ENCODE assay signal across 8 cellular contexts in genomic region chr13:41960700-41961697, GRCh38. TPM values are rescaled to one million over a fixed set of nuclear protein-coding genes. Genes with fewer than 3 reads are reported as not detected.
DNase-seq lines count a peak whose midpoint lies in the region; ATAC-seq and TF ChIP-seq lines count a peak whose summit lies in the region.

TSS of gene VWA8 (minus strand) at chr13:41961109. CDS start at chr13:41961015, 94 bp downstream.

- peak; percentile 86 for ATAC-seq in HG02588 (IDR thresholded peaks at IDR 0.05; ENCODE audit: unreplicated experiment)

- no peak for TF ChIP-seq POLR2A in vagina (IDR thresholded peaks at IDR 0.05)

- H3K27me3 ChIP-seq in ascending aorta (no peaks in the 10 kb centered on the region), rectal smooth muscle tissue (ENCODE audit: control insufficient read depth, insufficient read depth, low read length) (no peaks in the 10 kb centered on the region), vagina (no peaks in the 10 kb centered on the region)

- no peaks in the 10 kb centered on the region for H3K36me3 ChIP-seq in ascending aorta
- H3K36me3 ChIP-seq in rectal smooth muscle tissue (ENCODE audit: control insufficient read depth, insufficient read depth, low read length) = no peaks in the 10 kb centered on the region
- H3K36me3 ChIP-seq in vagina = no peaks in the 10 kb centered on the region

- H3K27ac ChIP-seq in ascending aorta (peak within 1 kb of the TSS; percentile 85 to 91), rectal smooth muscle tissue (ENCODE audit: low read depth, low read length) (peak within 1 kb of the TSS; percentile 87), vagina (peak within 1 kb of the TSS; percentile 79)

- H3K4me3 ChIP-seq in GM12875 (ENCODE audit: low read depth, low read length) (peak within 1 kb of the TSS; percentile 83), ascending aorta (peak within 1 kb of the TSS; percentile 81 to 89), rectal smooth muscle tissue (ENCODE audit: low read length) (peak within 1 kb of the TSS; percentile 78), vagina (peak within 1 kb of the TSS; percentile 80 to 88)

- peak within 1 kb of the TSS; percentile 64 for H3K9ac ChIP-seq in rectal smooth muscle tissue (ENCODE audit: low read length)

- TF ChIP-seq CTCF in GM12875 (IDR thresholded peaks at IDR 0.05; ENCODE audit: borderline replicate concordance, insufficient read depth, low read depth, low read length) = no peak
- no peak for TF ChIP-seq CTCF in ascending aorta (IDR thresholded peaks at IDR 0.05)
- TF ChIP-seq CTCF in vagina (IDR thresholded peaks at IDR 0.05) = no peak

- H3K9me3 ChIP-seq in ascending aorta = no peaks in the 10 kb centered on the region
- no peaks in the 10 kb centered on the region for H3K9me3 ChIP-seq in vagina

- H3K4me1 ChIP-seq in ascending aorta = peaks cover 0 to 10% of the 10 kb centered on the region in 2 donors
- peaks cover 9% of the 10 kb centered on the region for H3K4me1 ChIP-seq in rectal smooth muscle tissue (ENCODE audit: control insufficient read depth, insufficient read depth, low read length)
- peaks cover 12% of the 10 kb centered on the region for H3K4me1 ChIP-seq in vagina

- peak; percentile 52 for DNase-seq in NCI-H1105 treated with DMSO at 0.1 percent for 48 hours (lab: John Stamatoyannopoulos, UW)
- peak; percentile 58 to 93 (median 77) for DNase-seq in T-helper 2 cell
- peak in 1 of 2 donors; percentile 87 for DNase-seq in ascending aorta (ENCODE audit: low spot score in 2 of 2)
- DNase-seq in hepatic stellate cell (ENCODE audit: low spot score) = peak; percentile 77
- no peak for DNase-seq in vagina (ENCODE audit: extremely low spot score in 2 of 2)

- intact Hi-C loops in ascending aorta (cut with DNase I) = loop anchor here (1.0 to 2.0 kb wide), 3 partner anchors 79 to 292 kb away; partner anchors contain the start of gene DGKH
- intact Hi-C loops in vagina (cut with DNase I) = no loop called here

RNA-seq across cellular contexts. Expression of gene VWA8, which starts in this region (rescaled TPM):
- 10.4 TPM for total RNA-seq in ascending aorta
- total RNA-seq in vagina = 33.4 TPM

Comparison
In these comparisons a context has a peak if more than half of its experiments do, and no peak if none do; other contexts are left out.
1. DNase-seq: peak in NCI-H1105 treated with DMSO at 0.1 percent for 48 hours (single experiment), T-helper 2 cell (5 of 5) and hepatic stellate cell (single experiment); none in vagina (0 of 2).
2. Peak in every context shown above with its lines, with median percentiles within 50 percentile points of each other: H3K4me3 ChIP-seq and H3K27ac ChIP-seq.